14 cellular contexts compared by ENCODE assay signal in the genomic region with DNA sequence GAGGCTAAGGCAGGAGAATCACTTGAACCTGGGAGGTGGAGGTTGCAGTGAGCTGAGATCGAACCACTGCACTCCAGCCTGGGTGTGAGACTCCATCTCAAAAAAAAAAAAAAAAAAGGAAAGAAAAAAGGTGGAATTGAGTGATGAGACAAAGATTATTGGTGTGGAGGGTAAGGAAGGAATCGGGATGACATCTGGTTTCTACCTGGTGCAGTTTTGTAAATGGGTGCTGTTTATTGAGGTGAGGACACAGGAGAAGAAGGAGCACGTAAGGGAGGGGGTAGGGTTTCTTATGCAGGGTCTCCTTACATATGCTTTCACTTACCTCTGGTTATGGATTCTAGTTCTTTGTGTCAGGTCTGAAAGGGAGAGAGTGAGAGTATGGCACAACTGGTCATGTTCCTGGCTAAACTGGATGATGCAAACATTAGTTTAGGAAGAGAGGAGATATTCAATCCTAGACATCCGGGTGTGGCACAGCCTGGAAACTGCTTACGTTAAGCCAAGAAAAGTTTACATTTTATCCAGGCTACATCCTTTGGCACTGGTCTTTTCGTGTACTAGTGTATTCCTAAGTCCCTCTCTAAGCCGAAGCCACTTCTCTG. TPM values are rescaled to one million over a fixed set of nuclear protein-coding genes. Genes with fewer than 3 reads are reported as not detected.
A peak's percentile ranks its signal among the peaks of the same experiment; 100 is the strongest.
DNase-seq lines count a peak whose midpoint lies in the region; ATAC-seq and TF ChIP-seq lines count a peak whose summit lies in the region.
"Had no signal": no experiment of that assay in that cellular context is flagged by ENCODE, and none has a peak within 500 bp of the region (broad histone marks: within the 10 kb centered on the region; RNA-seq: fewer than 3 reads in every experiment).

No MANE protein-coding gene starts in this region.

- no peaks in the 10 kb centered on the region for H3K27me3 Mint-ChIP-seq in stimulated activated naive CD8-positive, alpha-beta T cell treated with anti-CD3 and anti-CD28 coated beads, Interleukin-15, Interleukin-2, amounts not matched to agents 100 ng/mL and 50 ng/mL, for 24 hours
- H3K27me3 Mint-ChIP-seq in stimulated activated naive CD8-positive, alpha-beta T cell treated with anti-CD3 and anti-CD28 coated beads, Interleukin-15, amount 100 ng/mL, for 72 hours, result no peaks in the 10 kb centered on the region
- no peaks in the 10 kb centered on the region for H3K27me3 Mint-ChIP-seq in activated naive CD8-positive, alpha-beta T cell treated with anti-CD3 and anti-CD28 coated beads, Interleukin-2, amount 50 U/mL, for 24 hours
- H3K27me3 Mint-ChIP-seq in glutamatergic neuron (ENCODE audit: unreplicated experiment) (peaks cover 5% of the 10 kb centered on the region), type B pancreatic cell (no peaks in the 10 kb centered on the region)

- ATAC-seq in stimulated activated naive CD8-positive, alpha-beta T cell treated with anti-CD3 and anti-CD28 coated beads, Interleukin-15, amount 100 ng/mL, for 72 hours, result no peak
- ATAC-seq in activated naive CD8-positive, alpha-beta T cell treated with anti-CD3 and anti-CD28 coated beads, Interleukin-2, amount 50 U/mL, for 24 hours, result no peak
- ATAC-seq in GM19467 (IDR thresholded peaks at IDR 0.05; ENCODE audit: unreplicated experiment) (no peak), GM21737 (IDR thresholded peaks at IDR 0.05; ENCODE audit: unreplicated experiment) (no peak)
- ATAC-seq: body of pancreas had no signal

- no peak overlapping the region for H3K4me3 Mint-ChIP-seq in stimulated activated naive CD8-positive, alpha-beta T cell treated with anti-CD3 and anti-CD28 coated beads, Interleukin-15, Interleukin-2, amounts not matched to agents 100 ng/mL and 50 ng/mL, for 24 hours
- H3K4me3 Mint-ChIP-seq in stimulated activated naive CD8-positive, alpha-beta T cell treated with anti-CD3 and anti-CD28 coated beads, Interleukin-15, amount 100 ng/mL, for 72 hours, result no peak overlapping the region
- no peak overlapping the region for H3K4me3 Mint-ChIP-seq in activated naive CD8-positive, alpha-beta T cell treated with anti-CD3 and anti-CD28 coated beads, Interleukin-2, amount 50 U/mL, for 24 hours
- H3K4me3 Mint-ChIP-seq in glutamatergic neuron (ENCODE audit: unreplicated experiment) (peak overlapping the region; percentile 1), type B pancreatic cell (peak overlapping the region; percentile 0)
- H3K4me3 Mint-ChIP-seq: activated naive CD4-positive, alpha-beta T cell treated with anti-CD3 and anti-CD28 coated beads for 36 hours had no signal

- H3K4me1 Mint-ChIP-seq in stimulated activated naive CD8-positive, alpha-beta T cell treated with anti-CD3 and anti-CD28 coated beads, Interleukin-15, Interleukin-2, amounts not matched to agents 100 ng/mL and 50 ng/mL, for 24 hours (ENCODE audit: low read depth), result peaks cover 85% of the 10 kb centered on the region
- H3K4me1 Mint-ChIP-seq in stimulated activated naive CD8-positive, alpha-beta T cell treated with anti-CD3 and anti-CD28 coated beads, Interleukin-15, amount 100 ng/mL, for 72 hours, result peaks cover 87% of the 10 kb centered on the region
- H3K4me1 Mint-ChIP-seq in activated naive CD8-positive, alpha-beta T cell treated with anti-CD3 and anti-CD28 coated beads, Interleukin-2, amount 50 U/mL, for 24 hours, result peaks cover 82% of the 10 kb centered on the region
- H3K4me1 Mint-ChIP-seq in glutamatergic neuron (ENCODE audit: low read depth, unreplicated experiment) (peaks cover 50% of the 10 kb centered on the region), type B pancreatic cell (ENCODE audit: unreplicated experiment) (peaks cover 70% of the 10 kb centered on the region)

- H3K27ac Mint-ChIP-seq in stimulated activated naive CD8-positive, alpha-beta T cell treated with anti-CD3 and anti-CD28 coated beads, Interleukin-15, Interleukin-2, amounts not matched to agents 100 ng/mL and 50 ng/mL, for 24 hours, result peak overlapping the region; percentile 62
- H3K27ac Mint-ChIP-seq in stimulated activated naive CD8-positive, alpha-beta T cell treated with anti-CD3 and anti-CD28 coated beads, Interleukin-15, amount 100 ng/mL, for 72 hours, result no peak overlapping the region
- H3K27ac Mint-ChIP-seq in activated naive CD8-positive, alpha-beta T cell treated with anti-CD3 and anti-CD28 coated beads, Interleukin-2, amount 50 U/mL, for 24 hours, result peak overlapping the region; percentile 61
- H3K27ac Mint-ChIP-seq in glutamatergic neuron (ENCODE audit: unreplicated experiment), result peak overlapping the region; percentile 36
- H3K27ac Mint-ChIP-seq in type B pancreatic cell, result peak overlapping the region; percentile 6
- H3K27ac Mint-ChIP-seq: activated naive CD4-positive, alpha-beta T cell treated with anti-CD3 and anti-CD28 coated beads for 36 hours had no signal

- TF ChIP-seq CTCF in glutamatergic neuron (IDR thresholded peaks at IDR 0.05; ENCODE audit: partially characterized antibody, unreplicated experiment) (no peak), type B pancreatic cell (conservative IDR thresholded peaks at IDR 0.05) (no peak)

- no peaks in the 10 kb centered on the region for H3K9me3 Mint-ChIP-seq in stimulated activated naive CD8-positive, alpha-beta T cell treated with anti-CD3 and anti-CD28 coated beads, Interleukin-15, Interleukin-2, amounts not matched to agents 100 ng/mL and 50 ng/mL, for 24 hours
- H3K9me3 Mint-ChIP-seq in stimulated activated naive CD8-positive, alpha-beta T cell treated with anti-CD3 and anti-CD28 coated beads, Interleukin-15, amount 100 ng/mL, for 72 hours, result no peaks in the 10 kb centered on the region
- H3K9me3 Mint-ChIP-seq in activated naive CD8-positive, alpha-beta T cell treated with anti-CD3 and anti-CD28 coated beads, Interleukin-2, amount 50 U/mL, for 24 hours, result no peaks in the 10 kb centered on the region
- H3K9me3 Mint-ChIP-seq in glutamatergic neuron (ENCODE audit: unreplicated experiment) (peaks cover 12% of the 10 kb centered on the region), type B pancreatic cell (no peaks in the 10 kb centered on the region)
- H3K9me3 Mint-ChIP-seq: activated naive CD4-positive, alpha-beta T cell treated with anti-CD3 and anti-CD28 coated beads for 36 hours had no signal

- peaks cover 19% of the 10 kb centered on the region for H3K36me3 Mint-ChIP-seq in stimulated activated naive CD8-positive, alpha-beta T cell treated with anti-CD3 and anti-CD28 coated beads, Interleukin-15, Interleukin-2, amounts not matched to agents 100 ng/mL and 50 ng/mL, for 24 hours (ENCODE audit: low read depth)
- peaks cover 21% of the 10 kb centered on the region for H3K36me3 Mint-ChIP-seq in activated naive CD8-positive, alpha-beta T cell treated with anti-CD3 and anti-CD28 coated beads, Interleukin-2, amount 50 U/mL, for 24 hours (ENCODE audit: low read depth)
- H3K36me3 Mint-ChIP-seq in glutamatergic neuron (ENCODE audit: unreplicated experiment) (no peaks in the 10 kb centered on the region), type B pancreatic cell (peaks cover 39% of the 10 kb centered on the region)

- DNase-seq in stimulated activated naive CD8-positive, alpha-beta T cell treated with anti-CD3 and anti-CD28 coated beads, Interleukin-15, amount 100 ng/mL, for 72 hours, result no peak
- no peak for DNase-seq in activated naive CD8-positive, alpha-beta T cell treated with anti-CD3 and anti-CD28 coated beads, Interleukin-2, amount 50 U/mL, for 24 hours
- no peak for DNase-seq in glutamatergic neuron
- DNase-seq in type B pancreatic cell (ENCODE audit: extremely low spot score, unreplicated experiment), result no peak
- no peak for DNase-seq in RKO (ENCODE audit: low spot score)
- DNase-seq: activated CD8-positive, alpha-beta memory T cell treated with anti-CD3 and anti-CD28 coated beads, Interleukin-2, amount 50 U/mL, for 4 hours; activated naive CD4-positive, alpha-beta T cell treated with anti-CD3 and anti-CD28 coated beads for 36 hours; body of pancreas; KBM-7; NCI-H526; stimulated activated CD4-positive, alpha-beta T cell treated with anti-CD3 and anti-CD28 coated beads, Interleukin-2, amount 100 ng/mL, for 24 hours had no signal

RNA-seq across cellular contexts. Expression of a gene that starts 5.4 kb away (rescaled TPM):
- total RNA-seq in glutamatergic neuron (ENCODE audit: unreplicated experiment) (234 TPM), type B pancreatic cell (ENCODE audit: low replicate concordance) (200 and 215 TPM in 2 replicates)

Comparison
In these comparisons a context has a peak if more than half of its experiments do, and no peak if none do; other contexts are left out.
1. H3K27ac Mint-ChIP-seq: peak in stimulated activated naive CD8-positive, alpha-beta T cell treated with anti-CD3 and anti-CD28 coated beads, Interleukin-15, Interleukin-2, amounts not matched to agents 100 ng/mL and 50 ng/mL, for 24 hours (single experiment), activated naive CD8-positive, alpha-beta T cell treated with anti-CD3 and anti-CD28 coated beads, Interleukin-2, amount 50 U/mL, for 24 hours (single experiment), glutamatergic neuron (single experiment) and type B pancreatic cell (single experiment); none in stimulated activated naive CD8-positive, alpha-beta T cell treated with anti-CD3 and anti-CD28 coated beads, Interleukin-15, amount 100 ng/mL, for 72 hours (0 of 2).
2. H3K4me3 Mint-ChIP-seq: peak in glutamatergic neuron (single experiment) and type B pancreatic cell (single experiment); none in stimulated activated naive CD8-positive, alpha-beta T cell treated with anti-CD3 and anti-CD28 coated beads, Interleukin-15, Interleukin-2, amounts not matched to agents 100 ng/mL and 50 ng/mL, for 24 hours (single experiment), stimulated activated naive CD8-positive, alpha-beta T cell treated with anti-CD3 and anti-CD28 coated beads, Interleukin-15, amount 100 ng/mL, for 72 hours (0 of 2) and activated naive CD8-positive, alpha-beta T cell treated with anti-CD3 and anti-CD28 coated beads, Interleukin-2, amount 50 U/mL, for 24 hours (single experiment).